ENCODE assay signal across 20 cellular contexts in the genomic region with DNA sequence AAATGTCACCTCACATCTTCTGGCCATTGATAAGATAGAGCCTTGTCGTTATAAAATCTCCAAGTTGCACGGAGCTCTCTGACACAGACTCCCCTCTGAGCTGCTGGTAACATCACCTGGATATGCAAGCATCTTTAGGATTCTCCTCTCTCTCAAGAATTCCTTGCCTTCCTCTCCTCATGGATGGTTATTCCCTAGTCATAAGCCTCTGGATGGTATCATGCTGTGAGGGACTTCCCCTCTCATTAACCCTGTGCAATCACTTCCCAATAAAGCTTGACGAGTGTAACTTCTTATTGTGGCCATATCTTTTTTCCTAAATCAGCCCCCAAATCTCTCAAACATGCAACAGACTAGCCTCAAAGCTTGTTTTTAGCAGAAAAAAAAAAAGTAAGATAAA.
"Had no signal": no experiment of that assay in that cellular context is flagged by ENCODE, and none has a peak within 500 bp of the region (broad histone marks: within the 10 kb centered on the region; RNA-seq: fewer than 3 reads in every experiment).

No MANE protein-coding gene starts in this region.

- H3K27ac ChIP-seq: sigmoid colon, testis, uterus, VCaP had no signal

- ATAC-seq: activated T-cell treated with anti-CD3 and anti-CD28 coated beads, Interleukin-2, amount 50 U/mL, for 4 hours; stimulated activated naive B cell treated with anti-CD40 and anti-IgM and Interleukin-4, amounts not matched to agents 10 μg/mL and 1 μg/mL and 100 μg/mL, for 72 hours had no signal

- DNase-seq: activated CD4-positive, alpha-beta T cell treated with anti-CD3 and anti-CD28 coated beads, Interleukin-2, amount 50 U/mL, for 1 hour; activated CD4-positive, CD25-positive, alpha-beta regulatory T cell treated with anti-CD3 and anti-CD28 coated beads, Interleukin-2, amount 50 U/mL, for 72 hours; activated CD8-positive, alpha-beta memory T cell treated with anti-CD3 and anti-CD28 coated beads for 24 hours; activated CD8-positive, alpha-beta memory T cell treated with anti-CD3 and anti-CD28 coated beads, Interleukin-2, amount 50 U/mL, for 4 hours; activated naive CD4-positive, alpha-beta T cell; activated naive CD8-positive, alpha-beta T cell treated with anti-CD3 and anti-CD28 coated beads for 36 hours; activated T-cell treated with anti-CD3 and anti-CD28 coated beads, Interleukin-2, amount 50 U/mL, for 4 hours; central memory CD4-positive, alpha-beta T cell; dermis blood vessel endothelial cell; effector CD8-positive, alpha-beta T cell; glutamatergic neuron; hippocampal formation; retina; sigmoid colon; stimulated activated CD4-positive, alpha-beta T cell treated with anti-CD3 and anti-CD28 coated beads, Interleukin-15, amount 100 ng/mL, for 24 hours; stimulated activated naive B cell treated with anti-CD40 and anti-IgM and Interleukin-4, amounts not matched to agents 10 μg/mL and 1 μg/mL and 100 μg/mL, for 72 hours; testis; trophoblast cell; uterus had no signal

- H3K4me1 ChIP-seq: sigmoid colon, testis, uterus had no signal

- H3K27me3 ChIP-seq: sigmoid colon, testis, uterus had no signal
